In genomic region chr7:127557803-127558202, GRCh38 we compare ENCODE assay signal across 17 cellular contexts. TPM values are rescaled to one million over a fixed set of nuclear protein-coding genes. Genes with fewer than 3 reads are reported as not detected.
A peak's percentile ranks its signal among the peaks of the same experiment; 100 is the strongest.
DNase-seq lines count a peak whose midpoint lies in the region; ATAC-seq, FAIRE-seq and TF ChIP-seq lines count a peak whose summit lies in the region.
"Had no signal": no experiment of that assay in that cellular context is flagged by ENCODE, and none has a peak within 500 bp of the region (broad histone marks: within the 10 kb centered on the region; RNA-seq: fewer than 3 reads in every experiment).

No MANE protein-coding gene starts in this region.

- no peaks in the 10 kb centered on the region for H3K9me2 ChIP-seq in HCT116 (ENCODE audit: insufficient read depth)
- no peaks in the 10 kb centered on the region for H3K9me2 ChIP-seq in MM.1S (replicated peaks; ENCODE audit: insufficient read depth, low read length)

- RAD21 ChIA-PET in HCT116 (lab: Charles Lee; ENCODE audit: low non-redundant PET in 1 of 2, low total read pairs in 2 of 2, uncharacterized antibody in 2 of 2, unreplicated experiment in 2 of 2) (no interaction called here), GM12878 (lab: Charles Lee; ENCODE audit: unreplicated experiment) (no interaction called here)

- BruUV-seq in HCT116 (replicated peaks; lab: Mats Ljungman, UMichigan) (no TSS peak), GM12878 (replicated peaks; lab: Mats Ljungman, UMichigan) (no TSS peak)

- H3K4me2 ChIP-seq in HCT116 (ENCODE audit: low read length) = no peak overlapping the region
- H3K4me2 ChIP-seq in GM12878 (ENCODE audit: control insufficient read depth, insufficient read depth) = no peak overlapping the region
- H3K4me2 ChIP-seq in MM.1S (ENCODE audit: low read depth, low read length) = no peak overlapping the region
- H3K4me2 ChIP-seq: A549, KMS-11 had no signal

- intact Hi-C loops in HCT116 (cut with micrococcal nuclease) (no loop called here), GM12878 (cut with micrococcal nuclease; ENCODE audit: unreplicated experiment) (no loop called here)

- ATAC-seq in HCT116 = no peak
- ATAC-seq in GM12878 = no peak
- no peak for ATAC-seq in HG02870 (IDR thresholded peaks at IDR 0.05; ENCODE audit: unreplicated experiment)
- no peak for ATAC-seq in HG03460 (IDR thresholded peaks at IDR 0.05; ENCODE audit: unreplicated experiment)
- ATAC-seq: A549 had no signal

- in situ Hi-C loops in GM12878 (cut with MboI) = no loop called here
- in situ Hi-C loops in KBM-7 (cut with MboI; ENCODE audit: low pct_unique_long_range_greater_than_20kb, low sequenced_read_pairs) = no loop called here

- TF ChIP-seq EP300 in GM12878 (IDR thresholded peaks at IDR 0.05; ENCODE audit: borderline replicate concordance in 1 of 2, control insufficient read depth in 1 of 2, low read depth in 2 of 2, low read length in 2 of 2) = no peak

- CTCF ChIA-PET in HCT116 (lab: Charles Lee) = interaction anchor here (1.0 kb wide), 1 partner anchor 652 kb away, joined by 5 read pairs; no protein-coding TSS in a partner anchor
- CTCF ChIA-PET in GM12878 (lab: Yijun Ruan, JAX) = interaction anchor here (1.0 kb wide), 1 partner anchor 652 kb away, joined by 5 read pairs; no protein-coding TSS in a partner anchor

- H3K36me3 ChIP-seq in HCT116 (ENCODE audit: control insufficient read depth in 1 of 2, insufficient read depth in 2 of 2, low read length in 2 of 2) = no peaks in the 10 kb centered on the region
- H3K36me3 ChIP-seq in GM12878 (ENCODE audit: control insufficient read depth in 2 of 2, insufficient read depth in 2 of 2, low read length in 1 of 2) = no peaks in the 10 kb centered on the region
- H3K36me3 ChIP-seq in MM.1S (replicated peaks; ENCODE audit: insufficient read depth, low read length) = no peaks in the 10 kb centered on the region

- no peak overlapping the region for H3K4me3 ChIP-seq in AG10803 (ENCODE audit: low read length)
- H3K4me3 ChIP-seq in HCT116 (replicated peaks in 1 of 2; ENCODE audit: low read depth in 1 of 2, low read length in 2 of 2) = no peak overlapping the region
- no peak overlapping the region for H3K4me3 ChIP-seq in GM12878
- no peak overlapping the region for H3K4me3 ChIP-seq in fibroblast of the aortic adventitia (ENCODE audit: low read depth, low read length)
- no peak overlapping the region for H3K4me3 ChIP-seq in MM.1S (ENCODE audit: low read length)
- H3K4me3 ChIP-seq: A549, GM23248 had no signal

- no peak for DNase-seq in AG10803 (ENCODE audit: low read depth)
- no peak for DNase-seq in HCT116 (ENCODE audit: low read depth, low spot score)
- no peak for DNase-seq in GM12878 (ENCODE audit: low read depth, low spot score)
- DNase-seq in fibroblast of the aortic adventitia (ENCODE audit: low read depth) = peak; percentile 24
- no peak for DNase-seq in KBM-7
- no peak for DNase-seq in MM.1S
- DNase-seq: GM23248, NCI-H187 treated with DMSO at 0.1 percent for 48 hours, NCI-H2171, NCI-H446 treated with DMSO at 0.1 percent for 48 hours, NCI-H774, SW 1271 had no signal

- POLR2A ChIA-PET in HCT116 (lab: Charles Lee) = no interaction called here
- POLR2A ChIA-PET in GM12878 (lab: Charles Lee) = no interaction called here

- H3K9me3 ChIP-seq in HCT116 (ENCODE audit: control insufficient read depth in 1 of 2, insufficient read depth in 1 of 2, low read depth in 1 of 2, low read length in 2 of 2) = no peaks in the 10 kb centered on the region
- H3K9me3 ChIP-seq in GM12878 (replicated peaks; ENCODE audit: control insufficient read depth, insufficient read depth, low read length) = no peaks in the 10 kb centered on the region
- H3K9me3 ChIP-seq in MM.1S (replicated peaks; ENCODE audit: insufficient read depth, low read length) = no peaks in the 10 kb centered on the region
- H3K9me3 ChIP-seq: A549 had no signal

- H3K9ac ChIP-seq in HCT116 (ENCODE audit: low read length) (no peak overlapping the region), GM12878 (ENCODE audit: control insufficient read depth, insufficient read depth, low read length) (no peak overlapping the region), MM.1S (ENCODE audit: low read length) (no peak overlapping the region)
- H3K9ac ChIP-seq: GM23248, KMS-11 had no signal

- no peak for TF ChIP-seq POLR2A in HCT116 (IDR thresholded peaks at IDR 0.05; ENCODE audit: borderline replicate concordance, extremely low read depth, insufficient read depth, insufficient read length)
- no peak for TF ChIP-seq POLR2A in GM12878 (IDR thresholded peaks at IDR 0.05; ENCODE audit: low read depth, low read length)

- H2AFZ ChIP-seq in HCT116 (ENCODE audit: low read depth, low read length, poor library complexity, severe bottlenecking) (no peak overlapping the region), GM12878 (ENCODE audit: control insufficient read depth, low read depth, low read length) (no peak overlapping the region), MM.1S (ENCODE audit: low read length) (no peak overlapping the region)
- H2AFZ ChIP-seq: GM23248 had no signal

- H3K27me3 ChIP-seq in HCT116 (ENCODE audit: insufficient read depth, low read length) = 0 out of 2 replicates have a peak, but pooled peaks cover 4% of the 10 kb centered on the region
- H3K27me3 ChIP-seq in GM12878 (replicated peaks in 1 of 2; ENCODE audit: control insufficient read depth in 2 of 2, insufficient read depth in 2 of 2, low read length in 1 of 2) = no peaks in the 10 kb centered on the region
- no peaks in the 10 kb centered on the region for H3K27me3 ChIP-seq in MM.1S (replicated peaks; ENCODE audit: insufficient read depth, low read length)

- no peaks in the 10 kb centered on the region for H3F3A ChIP-seq in MM.1S (ENCODE audit: insufficient read depth, low read length)

- SMC1A ChIA-PET in GM12878 (lab: Charles Lee; ENCODE audit: uncharacterized antibody, unreplicated experiment) = interaction anchor here (1.0 kb wide), 1 partner anchor 9 kb away, joined by 3 read pairs; no protein-coding TSS in a partner anchor

- no peaks in the 10 kb centered on the region for H3K79me2 ChIP-seq in HCT116 (ENCODE audit: insufficient read depth, low read length)
- H3K79me2 ChIP-seq in GM12878 (ENCODE audit: control insufficient read depth, insufficient read depth, low read length) = no peaks in the 10 kb centered on the region
- no peaks in the 10 kb centered on the region for H3K79me2 ChIP-seq in MM.1S (ENCODE audit: low read length)

- no peak overlapping the region for H3K27ac ChIP-seq in HCT116 (ENCODE audit: low read depth, low read length)
- H3K27ac ChIP-seq in GM12878 (ENCODE audit: control insufficient read depth, insufficient read depth) = no peak overlapping the region
- no peak overlapping the region for H3K27ac ChIP-seq in MM.1S (ENCODE audit: low read length)
- H3K27ac ChIP-seq: A549, GM23248, HL-60, KMS-11 had no signal

- TF ChIP-seq RAD21 in HCT116 (IDR thresholded peaks at IDR 0.05; ENCODE audit: low read depth) (peak; percentile 29; the same call in 1 of the 2 replicates), GM12878 (IDR thresholded peaks at IDR 0.05; ENCODE audit: insufficient read depth, low read depth, low read length) (peak; percentile 29; the same call in 1 of the 2 replicates)

- TF ChIP-seq CTCF in AG10803 (conservative IDR thresholded peaks at IDR 0.05; ENCODE audit: low read length) (peak; percentile 26; the same call in 1 of the 2 replicates), HCT116 (IDR thresholded peaks at IDR 0.05 in 2 of 3, conservative IDR thresholded peaks at IDR 0.05 in 1 of 3; ENCODE audit: borderline replicate concordance in 1 of 3, insufficient read depth in 1 of 3, low read depth in 2 of 3, low read length in 2 of 3) (no peak), GM12878 (IDR thresholded peaks at IDR 0.05 in 2 of 3, conservative IDR thresholded peaks at IDR 0.05 in 1 of 3; ENCODE audit: control insufficient read depth in 2 of 3, extremely low read depth in 1 of 3, insufficient read depth in 1 of 3, low read depth in 3 of 3, low read length in 3 of 3) (peak in 1 of 3 experiments; percentile 20; a peak in 1 of 6 replicates), fibroblast of the aortic adventitia (IDR thresholded peaks at IDR 0.05; ENCODE audit: insufficient read depth, low read length) (no peak), MM.1S (IDR thresholded peaks at IDR 0.05; ENCODE audit: low read length) (no peak)

- no peak for FAIRE-seq in GM12878 (lab: Jason Lieb, UNC)
- FAIRE-seq: A549 had no signal

- WGBS in GM12878 (ENCODE audit: insufficient coverage, insufficient replicate concordance, low lambda C conversion rate, missing lambda C conversion rate) = 40% methylated on average over 2 of the region's 2 CpGs

- no peaks in the 10 kb centered on the region for H4K20me1 ChIP-seq in HCT116 (ENCODE audit: insufficient read depth)
- H4K20me1 ChIP-seq in GM12878 (ENCODE audit: control insufficient read depth, insufficient read depth) = no peaks in the 10 kb centered on the region
- no peaks in the 10 kb centered on the region for H4K20me1 ChIP-seq in MM.1S (ENCODE audit: insufficient read depth, low read length)

- H3K4me1 ChIP-seq in HCT116 (ENCODE audit: control insufficient read depth in 1 of 2, insufficient read depth in 2 of 2, low read length in 2 of 2) (no peaks in the 10 kb centered on the region), GM12878 (ENCODE audit: control insufficient read depth, insufficient read depth, low read length) (no peaks in the 10 kb centered on the region), MM.1S (ENCODE audit: low read length) (no peaks in the 10 kb centered on the region)
- H3K4me1 ChIP-seq: A549 had no signal

RNA-seq across cellular contexts. Expression of gene GCC1, which starts 27.6 kb away (rescaled TPM):
- total RNA-seq in HCT116 (2021; ENCODE audit: unreplicated experiment) (17.9 TPM), GM12878 (2014; rRNA removed) (11.3 and 11.9 TPM in 2 replicates), GM12878 (2014; rRNA removed; fragmentation: Illumina TruSeq; extraction: Trizol) (9.2 and 9.6 TPM in 2 replicates), GM12878 (2021) (14.7 and 14.9 TPM in 2 replicates), fibroblast of the aortic adventitia (ENCODE audit: low replicate concordance) (16.1 and 27.7 TPM in 2 replicates)
- 14.3 and 15.8 TPM in 2 replicates for polyA plus RNA-seq in HCT116 (2012)
- total RNA-seq in GM12878 (2013; cell fraction: nucleolus; rRNA removed) = 11.1 and 11.6 TPM in 2 replicates
- 7.8 TPM for polyA plus RNA-seq in GM12878 (2011; ENCODE audit: low read depth)
- polyA plus RNA-seq in GM12878 (2011; rRNA removed) (7.1 and 7.5 TPM in 2 replicates), GM12878 (2014; fragmentation: Illumina TruSeq; extraction: Trizol) (7.0 and 8.0 TPM in 2 replicates), GM12878 (2014; fragmentation: Nextera tagmentation; extraction: Ambion mirVana) (1 to 10 TPM; 1.8 to 2.7 TPM), GM12878 (2014; rRNA removed) (8.4 and 8.7 TPM in 2 replicates), GM12878 (2016; fragmentation: Nextera tagmentation; extraction: Ambion mirVana) (10 to 100 TPM; 13.5 to 17.2 TPM)
- 7.2 and 7.8 TPM in 2 replicates for polyA plus RNA-seq in GM12878 (2011; cell fraction: cytosol; rRNA removed)
- 6.7 and 7.6 TPM in 2 replicates for polyA plus RNA-seq in GM12878 (2011; cell fraction: nucleus; rRNA removed)
- 8.6 and 9.8 TPM in 2 replicates for polyA plus RNA-seq in GM12878 (2012)
- 13.8 and 17.7 TPM in 2 replicates for polyA minus RNA-seq in GM12878 (2011; rRNA and poly(A)+ RNA removed)
- polyA minus RNA-seq in GM12878 (2011; cell fraction: cytosol; rRNA and poly(A)+ RNA removed) = 6.0 TPM in 2 replicates
- polyA minus RNA-seq in GM12878 (2011; cell fraction: nucleus; rRNA and poly(A)+ RNA removed) = 13.1 and 17.5 TPM in 2 replicates

RNA-seq across cellular contexts. Expression of gene ARF5, which starts 30.4 kb away (rescaled TPM):
- 204 TPM for total RNA-seq in HCT116 (2021; ENCODE audit: unreplicated experiment)
- polyA plus RNA-seq in HCT116 (2012) = 281 and 294 TPM in 2 replicates
- 15.8 and 19.9 TPM in 2 replicates for total RNA-seq in GM12878 (2013; cell fraction: nucleolus; rRNA removed)
- total RNA-seq in GM12878 (2014; rRNA removed) = 146 and 158 TPM in 2 replicates
- total RNA-seq in GM12878 (2014; rRNA removed; fragmentation: Illumina TruSeq; extraction: Trizol) = 73.6 and 84.8 TPM in 2 replicates
- total RNA-seq in GM12878 (2021) = 118 and 128 TPM in 2 replicates
- polyA plus RNA-seq in GM12878 (2011; ENCODE audit: low read depth) = 53.8 TPM
- 135 and 210 TPM in 2 replicates for polyA plus RNA-seq in GM12878 (2011; rRNA removed)
- polyA plus RNA-seq in GM12878 (2011; cell fraction: cytosol; rRNA removed) = 284 and 313 TPM in 2 replicates
- polyA plus RNA-seq in GM12878 (2011; cell fraction: nucleus; rRNA removed) = 145 and 173 TPM in 2 replicates
- 92.0 and 98.4 TPM in 2 replicates for polyA plus RNA-seq in GM12878 (2012)
- 80.0 and 86.1 TPM in 2 replicates for polyA plus RNA-seq in GM12878 (2014; fragmentation: Illumina TruSeq; extraction: Trizol)
- 10 to 100 TPM; 11.0 to 18.0 TPM for polyA plus RNA-seq in GM12878 (2014; fragmentation: Nextera tagmentation; extraction: Ambion mirVana)
- 197 and 211 TPM in 2 replicates for polyA plus RNA-seq in GM12878 (2014; rRNA removed)
- 100 to 1,000 TPM; 143 to 156 TPM for polyA plus RNA-seq in GM12878 (2016; fragmentation: Nextera tagmentation; extraction: Ambion mirVana)
- 63.3 and 73.0 TPM in 2 replicates for polyA minus RNA-seq in GM12878 (2011; rRNA and poly(A)+ RNA removed)
- polyA minus RNA-seq in GM12878 (2011; cell fraction: cytosol; rRNA and poly(A)+ RNA removed) = 42.8 and 49.8 TPM in 2 replicates
- polyA minus RNA-seq in GM12878 (2011; cell fraction: nucleus; rRNA and poly(A)+ RNA removed) = 19.9 and 25.3 TPM in 2 replicates
- total RNA-seq in fibroblast of the aortic adventitia (ENCODE audit: low replicate concordance) = 43.6 and 105 TPM in 2 replicates

RNA-seq across cellular contexts. Expression of gene FSCN3, which starts 35.7 kb away (rescaled TPM):
- total RNA-seq in HCT116 (2021; ENCODE audit: unreplicated experiment) = 1.0 TPM
- polyA plus RNA-seq in HCT116 (2012) = 0.16 and 0.39 TPM in 2 replicates
- 3.2 and 3.3 TPM in 2 replicates for total RNA-seq in GM12878 (2013; cell fraction: nucleolus; rRNA removed)
- 0.90 and 1.0 TPM in 2 replicates for total RNA-seq in GM12878 (2014; rRNA removed)
- 0.31 and 0.69 TPM in 2 replicates for total RNA-seq in GM12878 (2014; rRNA removed; fragmentation: Illumina TruSeq; extraction: Trizol)
- total RNA-seq in GM12878 (2021) = 0.69 TPM in 1 of 2 replicates, not detected in the other
- not detected for polyA plus RNA-seq in GM12878 (2011; ENCODE audit: low read depth)
- 0.48 and 0.60 TPM in 2 replicates for polyA plus RNA-seq in GM12878 (2011; rRNA removed)
- 0.38 and 0.60 TPM in 2 replicates for polyA plus RNA-seq in GM12878 (2011; cell fraction: cytosol; rRNA removed)
- 0.37 and 0.78 TPM in 2 replicates for polyA plus RNA-seq in GM12878 (2011; cell fraction: nucleus; rRNA removed)
- 0.27 TPM in 1 of 2 replicates, not detected in the other for polyA plus RNA-seq in GM12878 (2012)
- 0.73 TPM in 1 of 2 replicates, not detected in the other for polyA plus RNA-seq in GM12878 (2014; fragmentation: Illumina TruSeq; extraction: Trizol)
- polyA plus RNA-seq in GM12878 (2014; fragmentation: Nextera tagmentation; extraction: Ambion mirVana) = under 1 TPM in 1 of 2 experiments, not detected in 1; 0.29 TPM
- 0.58 and 1.1 TPM in 2 replicates for polyA plus RNA-seq in GM12878 (2014; rRNA removed)
- polyA plus RNA-seq in GM12878 (2016; fragmentation: Nextera tagmentation; extraction: Ambion mirVana) = under 1 TPM in 1 of 2 experiments, not detected in 1; 0.28 TPM
- 1.2 TPM in 2 replicates for polyA minus RNA-seq in GM12878 (2011; rRNA and poly(A)+ RNA removed)
- not detected in 2 replicates for polyA minus RNA-seq in GM12878 (2011; cell fraction: cytosol; rRNA and poly(A)+ RNA removed)
- 1.7 and 2.1 TPM in 2 replicates for polyA minus RNA-seq in GM12878 (2011; cell fraction: nucleus; rRNA and poly(A)+ RNA removed)
- 3.6 and 3.9 TPM in 2 replicates for total RNA-seq in fibroblast of the aortic adventitia (ENCODE audit: low replicate concordance)
- polyA plus RNA-seq: GM23248 had no signal
